21 cellular contexts compared by ENCODE assay signal in the genomic region with DNA sequence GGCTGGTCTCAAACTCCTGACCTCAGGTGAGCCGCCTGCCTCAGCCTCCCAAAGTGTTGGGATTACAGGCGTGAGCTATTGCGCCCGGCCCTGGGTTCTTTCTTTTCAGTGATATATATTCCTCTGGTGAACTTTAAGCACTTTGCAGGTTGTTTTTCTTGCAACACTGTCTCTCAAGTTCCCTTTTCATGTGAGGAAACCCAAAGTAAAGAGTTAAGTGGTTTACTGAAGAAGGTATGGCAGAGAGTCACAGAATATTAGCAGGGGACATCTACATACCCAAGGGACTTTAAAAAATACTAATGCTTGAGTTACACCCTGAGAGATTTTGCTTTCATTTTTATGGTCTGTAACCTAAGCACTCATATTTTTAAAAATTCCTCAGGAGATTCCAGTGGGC. TPM values are rescaled to one million over a fixed set of nuclear protein-coding genes. Genes with fewer than 3 reads are reported as not detected.
"Had no signal": no experiment of that assay in that cellular context is flagged by ENCODE, and none has a peak within 500 bp of the region (broad histone marks: within the 10 kb centered on the region; RNA-seq: fewer than 3 reads in every experiment).

No MANE protein-coding gene starts in this region.

- ATAC-seq: activated CD8-positive, alpha-beta T cell treated with anti-CD3 and anti-CD28 coated beads for 36 hours; naive thymus-derived CD8-positive, alpha-beta T cell; sciatic nerve; stimulated activated naive CD8-positive, alpha-beta T cell treated with anti-CD3 and anti-CD28 coated beads, Interleukin-15, Interleukin-2, amounts not matched to agents 100 U/mL and 50 U/mL, for 24 hours had no signal

- H3K4me3 ChIP-seq: esophagus muscularis mucosa, smooth muscle cell, tibial artery had no signal

- H3K36me3 ChIP-seq: esophagus muscularis mucosa, tibial artery had no signal

- H3K36me3 Mint-ChIP-seq: activated naive CD8-positive, alpha-beta T cell treated with anti-CD3 and anti-CD28 coated beads, Interleukin-2, amount 10 ng/mL, durations not matched to agents 7 days and 5 days; naive thymus-derived CD8-positive, alpha-beta T cell had no signal

- H3K4me3 Mint-ChIP-seq: activated CD4-positive, alpha-beta T cell treated with anti-CD3 and anti-CD28 coated beads, Interleukin-2, amount 10 ng/mL, durations not matched to agents 24 days and 14 days; activated CD8-positive, alpha-beta T cell treated with anti-CD3 and anti-CD28 coated beads for 36 hours; activated naive CD8-positive, alpha-beta T cell treated with anti-CD3 and anti-CD28 coated beads, Interleukin-2, amount 10 ng/mL, durations not matched to agents 7 days and 5 days; naive thymus-derived CD8-positive, alpha-beta T cell had no signal

- H3K9me3 ChIP-seq: esophagus muscularis mucosa, tibial artery had no signal

- H3K4me1 ChIP-seq: esophagus muscularis mucosa, parathyroid adenoma, tibial artery had no signal

- H3K4me1 Mint-ChIP-seq: activated CD4-positive, alpha-beta T cell treated with anti-CD3 and anti-CD28 coated beads, Interleukin-2, amount 10 ng/mL, durations not matched to agents 24 days and 14 days; activated naive CD8-positive, alpha-beta T cell treated with anti-CD3 and anti-CD28 coated beads, Interleukin-2, amount 10 ng/mL, durations not matched to agents 7 days and 5 days had no signal

- H3K27ac ChIP-seq: esophagus muscularis mucosa, parathyroid adenoma, tibial artery had no signal

- H3K27ac Mint-ChIP-seq: activated CD4-positive, alpha-beta T cell treated with anti-CD3 and anti-CD28 coated beads, Interleukin-2, amount 10 ng/mL, durations not matched to agents 24 days and 14 days; activated CD8-positive, alpha-beta T cell treated with anti-CD3 and anti-CD28 coated beads for 36 hours; activated naive CD8-positive, alpha-beta T cell treated with anti-CD3 and anti-CD28 coated beads, Interleukin-2, amount 10 ng/mL, durations not matched to agents 7 days and 5 days; activated T-helper 2 cell treated with anti-CD3 and anti-CD28 coated beads, Interferon-gamma antibody, Interleukin-2, Interleukin-4, amounts not matched to agents 10 μg/mL and 5 μg/mL and 100 μg/mL, durations not matched to agents 14 hours and 24 hours and 36 hours; naive thymus-derived CD8-positive, alpha-beta T cell had no signal

- FAIRE-seq: endothelial cell of umbilical vein had no signal

- DNase-seq: activated CD4-positive, alpha-beta T cell treated with anti-CD3 and anti-CD28 coated beads, Interleukin-2, amount 10 ng/mL, durations not matched to agents 24 days and 14 days; activated CD4-positive, CD25-positive, alpha-beta regulatory T cell; activated CD8-positive, alpha-beta T cell treated with anti-CD3 and anti-CD28 coated beads for 36 hours; activated naive CD4-positive, alpha-beta T cell treated with Interleukin-2 at 50 U/mL for 16 hours; activated naive CD8-positive, alpha-beta T cell treated with anti-CD3 and anti-CD28 coated beads, Interleukin-2, amount 10 ng/mL, durations not matched to agents 7 days and 5 days; activated T-cell treated with anti-CD3 and anti-CD28 coated beads, Interleukin-2, amount 50 U/mL, for 1 hour; amygdala; dermis blood vessel endothelial cell; effector memory CD4-positive, alpha-beta T cell; mesendoderm; naive thymus-derived CD8-positive, alpha-beta T cell; stimulated activated CD4-positive, alpha-beta T cell treated with anti-CD3 and anti-CD28 coated beads, Interleukin-4, amount 100 ng/mL, for 24 hours; stimulated activated naive CD8-positive, alpha-beta T cell treated with anti-CD3 and anti-CD28 coated beads, Interleukin-15, Interleukin-2, amounts not matched to agents 100 U/mL and 50 U/mL, for 24 hours; substantia nigra; tibial artery had no signal

- H3K9me3 Mint-ChIP-seq: activated CD4-positive, alpha-beta T cell treated with anti-CD3 and anti-CD28 coated beads, Interleukin-2, amount 10 ng/mL, durations not matched to agents 24 days and 14 days; activated CD8-positive, alpha-beta T cell treated with anti-CD3 and anti-CD28 coated beads for 36 hours; activated naive CD8-positive, alpha-beta T cell treated with anti-CD3 and anti-CD28 coated beads, Interleukin-2, amount 10 ng/mL, durations not matched to agents 7 days and 5 days; activated T-helper 2 cell treated with anti-CD3 and anti-CD28 coated beads, Interferon-gamma antibody, Interleukin-2, Interleukin-4, amounts not matched to agents 10 μg/mL and 5 μg/mL and 100 μg/mL, durations not matched to agents 14 hours and 24 hours and 36 hours; naive thymus-derived CD8-positive, alpha-beta T cell had no signal

RNA-seq across cellular contexts. Expression of gene GAPT, which starts 6.7 kb away (rescaled TPM):
- total RNA-seq: activated CD4-positive, alpha-beta T cell treated with anti-CD3 and anti-CD28 coated beads, Interleukin-2, amount 10 ng/mL, durations not matched to agents 24 days and 14 days; activated CD8-positive, alpha-beta T cell treated with anti-CD3 and anti-CD28 coated beads for 36 hours; activated T-helper 2 cell treated with anti-CD3 and anti-CD28 coated beads, Interferon-gamma antibody, Interleukin-2, Interleukin-4, amounts not matched to agents 10 μg/mL and 5 μg/mL and 100 μg/mL, durations not matched to agents 14 hours and 24 hours and 36 hours; dermis blood vessel endothelial cell; endothelial cell of umbilical vein; smooth muscle cell had no signal
- polyA plus RNA-seq: endothelial cell of umbilical vein, smooth muscle cell had no signal
